ENCODE assay signal across 11 cellular contexts in the genomic region with DNA sequence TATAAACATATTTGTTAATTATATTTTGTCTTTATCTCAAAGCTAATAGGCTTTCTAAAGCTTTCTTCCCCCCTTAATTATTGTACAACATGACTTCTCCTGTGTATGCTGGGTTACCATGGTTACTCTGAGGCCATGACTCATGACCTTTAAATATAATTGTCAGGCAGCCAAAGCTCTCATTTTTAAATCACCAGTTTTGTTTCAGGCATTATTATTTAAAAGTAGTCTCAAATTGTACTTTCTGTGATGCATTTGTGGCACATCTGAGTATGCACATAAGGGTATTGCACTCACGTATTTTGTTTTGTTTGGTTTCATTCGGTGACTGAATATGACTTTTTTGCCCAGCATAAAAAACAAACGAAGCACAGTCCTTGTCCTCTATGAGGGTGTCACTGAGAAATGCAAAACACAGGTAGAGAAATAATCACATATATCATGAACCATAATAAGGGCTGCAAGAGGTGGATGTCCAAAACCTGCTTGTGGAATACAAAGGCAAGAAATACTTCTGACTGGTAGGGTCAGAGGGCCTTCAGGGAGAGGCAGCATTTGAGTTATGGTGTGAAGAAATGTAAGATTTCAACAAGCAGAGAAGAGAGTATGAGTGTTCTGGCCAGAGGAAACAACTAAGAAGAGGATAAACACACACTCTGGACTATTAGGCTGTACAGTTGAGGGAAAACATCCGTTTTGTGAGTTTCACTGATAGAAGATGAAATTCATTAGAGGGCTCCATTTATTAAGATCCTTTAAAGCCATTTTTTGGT. TPM values are rescaled to one million over a fixed set of nuclear protein-coding genes. Genes with fewer than 3 reads are reported as not detected.
DNase-seq lines count a peak whose midpoint lies in the region; ATAC-seq and TF ChIP-seq lines count a peak whose summit lies in the region.
"Had no signal": no experiment of that assay in that cellular context is flagged by ENCODE, and none has a peak within 500 bp of the region (broad histone marks: within the 10 kb centered on the region; RNA-seq: fewer than 3 reads in every experiment).

No MANE protein-coding gene starts in this region.

- H3K36me3 ChIP-seq in tibial nerve = no peaks in the 10 kb centered on the region

- no peaks in the 10 kb centered on the region for H3K36me3 Mint-ChIP-seq in activated T-cell treated with anti-CD3 and anti-CD28 coated beads, Interleukin-2, amount 50 U/mL, for 24 hours (ENCODE audit: low read depth)

- no peak overlapping the region for H3K4me3 Mint-ChIP-seq in activated T-cell treated with anti-CD3 and anti-CD28 coated beads, Interleukin-2, amount 50 U/mL, for 24 hours

- H3K27ac Mint-ChIP-seq in activated T-cell treated with anti-CD3 and anti-CD28 coated beads, Interleukin-2, amount 50 U/mL, for 24 hours = no peak overlapping the region

- peak; percentile 25 to 72 for DNase-seq in NOMO-1 (lab: John Stamatoyannopoulos, UW; ENCODE audit: unreplicated experiment in 2 of 2)
- DNase-seq in NOMO-1 treated with dmso at 0.1 percent for 144 hours (lab: John Stamatoyannopoulos, UW; ENCODE audit: unreplicated experiment) = no peak
- DNase-seq in RKO (ENCODE audit: low spot score) = peak; percentile 69
- DNase-seq in foreskin keratinocyte = peak; percentile 11 to 52
- DNase-seq in tibial nerve (ENCODE audit: low spot score in 2 of 2) = peak in 1 of 2 donors; percentile 43
- DNase-seq in activated T-cell treated with anti-CD3 and anti-CD28 coated beads, Interleukin-2, amount 50 U/mL, for 24 hours = no peak
- DNase-seq in NCI-H526 treated with DMSO at 0.1 percent for 48 hours (lab: John Stamatoyannopoulos, UW) = no peak

- no peaks in the 10 kb centered on the region for H3K9me3 Mint-ChIP-seq in activated T-cell treated with anti-CD3 and anti-CD28 coated beads, Interleukin-2, amount 50 U/mL, for 24 hours

- H3K4me1 ChIP-seq in foreskin keratinocyte = no peaks in the 10 kb centered on the region
- H3K4me1 ChIP-seq in tibial nerve = peaks cover 0 to 48% (median 14%) of the 10 kb centered on the region in 4 donors

- H3K27ac ChIP-seq in foreskin keratinocyte (no peak overlapping the region), tibial nerve (peak overlapping the region in 3 of 4 donors; percentile 52 to 89 (median 87))
- H3K27ac ChIP-seq: C4-2B had no signal

- 19 to 38% methylated on average over 4 of the region's 4 CpGs for WGBS in tibial nerve, 2 donors

- no peak for TF ChIP-seq POLR2A in tibial nerve (IDR thresholded peaks at IDR 0.05)

- TF ChIP-seq EP300 in tibial nerve (IDR thresholded peaks at IDR 0.05) = peak in 1 of 2 donors; percentile 47

- ATAC-seq in foreskin keratinocyte (peak; percentile 81), HG03571 (IDR thresholded peaks at IDR 0.05; ENCODE audit: unreplicated experiment) (no peak)

- H3K4me3 ChIP-seq in tibial nerve = no peak overlapping the region

- H3K9me3 ChIP-seq in tibial nerve = no peaks in the 10 kb centered on the region

- peaks cover 15% of the 10 kb centered on the region for H3K27me3 ChIP-seq in foreskin keratinocyte
- no peaks in the 10 kb centered on the region for H3K27me3 ChIP-seq in tibial nerve

- H3K4me1 Mint-ChIP-seq in activated T-cell treated with anti-CD3 and anti-CD28 coated beads, Interleukin-2, amount 50 U/mL, for 24 hours (ENCODE audit: low read depth) = peaks cover 1% of the 10 kb centered on the region

- TF ChIP-seq CTCF in foreskin keratinocyte (conservative IDR thresholded peaks at IDR 0.05) (no peak), tibial nerve (IDR thresholded peaks at IDR 0.05) (no peak)

- peaks cover 16% of the 10 kb centered on the region for H3K27me3 Mint-ChIP-seq in activated T-cell treated with anti-CD3 and anti-CD28 coated beads, Interleukin-2, amount 50 U/mL, for 24 hours

RNA-seq across cellular contexts. Expression of a gene that starts 2.1 kb away (rescaled TPM):
- not detected in 2 replicates for total RNA-seq in foreskin keratinocyte
- not detected in 2 replicates for polyA plus RNA-seq in foreskin keratinocyte
- total RNA-seq in tibial nerve = 1 to 10 TPM in 3 of 4 donors, under 1 TPM in 1; 0.87 to 2.1 (median 1.9) TPM
- total RNA-seq: T-helper 2 cell treated with Interferon-gamma antibody and Interleukin-4, amounts not matched to agents 100 ng/mL and 5 ng/mL, for 36 hours had no signal
- polyA plus RNA-seq: esophagus had no signal

RNA-seq across cellular contexts. Expression of a gene that starts 56.4 kb away (rescaled TPM):
- total RNA-seq in foreskin keratinocyte = not detected in 2 replicates
- not detected in 2 replicates for polyA plus RNA-seq in foreskin keratinocyte
- total RNA-seq in tibial nerve = not detected
- total RNA-seq: T-helper 2 cell treated with Interferon-gamma antibody and Interleukin-4, amounts not matched to agents 100 ng/mL and 5 ng/mL, for 36 hours had no signal

Comparison
In these comparisons a context has a peak if more than half of its experiments do, and no peak if none do; other contexts are left out.
1. DNase-seq: peak in NOMO-1 (2 of 2), RKO (single experiment) and foreskin keratinocyte (2 of 2); none in NOMO-1 treated with dmso at 0.1 percent for 144 hours (single experiment), activated T-cell treated with anti-CD3 and anti-CD28 coated beads, Interleukin-2, amount 50 U/mL, for 24 hours (single experiment) and NCI-H526 treated with DMSO at 0.1 percent for 48 hours (single experiment).